In genomic region chr11:71279916-71280645, GRCh38 we compare ENCODE assay signal across 18 cellular contexts. TPM values are rescaled to one million over a fixed set of nuclear protein-coding genes. Genes with fewer than 3 reads are reported as not detected.
DNase-seq lines count a peak whose midpoint lies in the region; ATAC-seq and TF ChIP-seq lines count a peak whose summit lies in the region.
"Had no signal": no experiment of that assay in that cellular context is flagged by ENCODE, and none has a peak within 500 bp of the region (broad histone marks: within the 10 kb centered on the region; RNA-seq: fewer than 3 reads in every experiment).

No MANE protein-coding gene starts in this region.

- peak overlapping the region; percentile 80 for H3K27ac Mint-ChIP-seq in GM23338
- H3K27ac Mint-ChIP-seq: CD8-positive, alpha-beta T cell had no signal

- H3K14ac ChIP-seq in IMR-90 (replicated peaks; ENCODE audit: low read depth, low read length), result no peak overlapping the region

- no TSS peak for BruUV-seq in IMR-90 (replicated peaks; lab: Mats Ljungman, UMichigan)

- no peaks in the 10 kb centered on the region for H3K9me3 ChIP-seq in IMR-90 (ENCODE audit: control insufficient read depth, insufficient read depth, low read length)
- no peaks in the 10 kb centered on the region for H3K9me3 ChIP-seq in sigmoid colon
- H3K9me3 ChIP-seq: BLaER1 treated with 17β-estradiol and CSF1 and Interleukin-3, amounts not matched to agents 10 nM and 100 nM had no signal

- no peak overlapping the region for H3K56ac ChIP-seq in IMR-90 (ENCODE audit: extremely low read depth, insufficient read depth, low read length)

- TF ChIP-seq CTCF in GM23338 (conservative IDR thresholded peaks at IDR 0.05; ENCODE audit: low read depth in 2 of 2), result no peak
- no peak for TF ChIP-seq CTCF in IMR-90 (conservative IDR thresholded peaks at IDR 0.05; ENCODE audit: low read depth, low read length)
- TF ChIP-seq CTCF in sigmoid colon (IDR thresholded peaks at IDR 0.05), result no peak

- dilution Hi-C loops in IMR-90 (cut with HindIII; ENCODE audit: low sequenced_read_pairs, unreplicated experiment), result no loop called here

- peaks cover 4% of the 10 kb centered on the region; the same call in 1 of the 2 replicates for H3K4me1 ChIP-seq in GM23338 (ENCODE audit: insufficient read depth)
- no peaks in the 10 kb centered on the region for H3K4me1 ChIP-seq in IMR-90 (ENCODE audit: control insufficient read depth, insufficient read depth, low read length)
- H3K4me1 ChIP-seq in sigmoid colon, result no peaks in the 10 kb centered on the region
- H3K4me1 ChIP-seq: BLaER1 treated with 17β-estradiol and CSF1 and Interleukin-3, amounts not matched to agents 10 nM and 100 nM had no signal

- H3K79me1 ChIP-seq in IMR-90 (ENCODE audit: low read depth in 1 of 2, low read length in 2 of 2), result no peaks in the 10 kb centered on the region

- no peak overlapping the region for H4K8ac ChIP-seq in IMR-90 (ENCODE audit: low read depth in 2 of 2, low read length in 2 of 2)

- H3K4me2 ChIP-seq in GM23338 (peak overlapping the region; percentile 16; the same call in 1 of the 2 replicates), IMR-90 (ENCODE audit: low read depth, low read length) (no peak overlapping the region)
- H3K4me2 ChIP-seq: BLaER1 treated with 17β-estradiol and CSF1 and Interleukin-3, amounts not matched to agents 10 nM and 100 nM had no signal

- H3K9ac ChIP-seq in IMR-90 (ENCODE audit: low read depth, low read length), result no peak overlapping the region
- H3K9ac ChIP-seq: BLaER1 treated with 17β-estradiol and CSF1 and Interleukin-3, amounts not matched to agents 10 nM and 100 nM had no signal

- H4K91ac ChIP-seq in IMR-90 (ENCODE audit: insufficient read depth, low read depth, low read length), result no peak overlapping the region

- intact Hi-C loops in IMR-90 (cut with micrococcal nuclease), result no loop called here
- intact Hi-C loops in sigmoid colon (cut with DNase I), result no loop called here

- no peak overlapping the region for H3K4me3 Mint-ChIP-seq in GM23338
- H3K4me3 Mint-ChIP-seq: CD8-positive, alpha-beta T cell had no signal

- no peak overlapping the region for H3K27ac ChIP-seq in GM23338 (ENCODE audit: low read depth)
- no peak overlapping the region for H3K27ac ChIP-seq in IMR-90 (ENCODE audit: insufficient read depth, low read length)
- no peak overlapping the region for H3K27ac ChIP-seq in sigmoid colon
- H3K27ac ChIP-seq: BLaER1 treated with 17β-estradiol and CSF1 and Interleukin-3, amounts not matched to agents 10 nM and 100 nM had no signal

- no peak overlapping the region for H2BK20ac ChIP-seq in IMR-90 (ENCODE audit: low read depth, low read length)

- H3K18ac ChIP-seq in IMR-90 (ENCODE audit: low read depth, low read length), result no peak overlapping the region

- H3K4me3 ChIP-seq in GM23338, result no peak overlapping the region
- H3K4me3 ChIP-seq in IMR-90 (ENCODE audit: insufficient read depth, low read depth, low read length), result no peak overlapping the region
- no peak overlapping the region for H3K4me3 ChIP-seq in sigmoid colon
- H3K4me3 ChIP-seq: BLaER1 treated with 17β-estradiol and CSF1 and Interleukin-3, amounts not matched to agents 10 nM and 100 nM had no signal

- H3K4me1 Mint-ChIP-seq in GM23338, result peaks cover 16% of the 10 kb centered on the region

- CTCF ChIA-PET in IMR-90 (lab: Yijun Ruan, JAX), result no interaction called here

- DNase-seq in GM23338 (ENCODE audit: low spot score) (peak; percentile 73), IMR-90 (no peak), islet precursor cell (peak; percentile 62), sigmoid colon (peak; percentile 40), inferior parietal cortex (ENCODE audit: extremely low spot score) (no peak)
- DNase-seq in effector CD8-positive, alpha-beta T cell (lab: John Stamatoyannopoulos, UW), result no peak
- DNase-seq: GOT3, KBM-7, MV-4-11, NCI-H187, NCI-H226, NCI-H524, PC-3, RPMI8226, SHP77 treated with DMSO at 0.1 percent for 48 hours had no signal

- no peak for TF ChIP-seq EP300 in sigmoid colon (IDR thresholded peaks at IDR 0.05)

- ATAC-seq in GM23338 (peak; percentile 80), IMR-90 (ENCODE audit: low read depth) (no peak), GM21381 (IDR thresholded peaks at IDR 0.05; ENCODE audit: unreplicated experiment) (no peak)
- ATAC-seq: CD8-positive, alpha-beta T cell; PC-3 had no signal

- H3K9me3 Mint-ChIP-seq in GM23338, result peaks cover 4% of the 10 kb centered on the region; the same call in 1 of the 3 replicates
- H3K9me3 Mint-ChIP-seq: CD8-positive, alpha-beta T cell had no signal

- TF ChIP-seq RAD21 in IMR-90 (IDR thresholded peaks at IDR 0.05; ENCODE audit: low read length), result no peak

- no peaks in the 10 kb centered on the region for H3K79me2 ChIP-seq in GM23338 (replicated peaks; ENCODE audit: insufficient read depth)

- TF ChIP-seq POLR2A in IMR-90 (IDR thresholded peaks at IDR 0.05; ENCODE audit: low read depth, low read length) (no peak), sigmoid colon (IDR thresholded peaks at IDR 0.05) (no peak)

- H2BK5ac ChIP-seq in IMR-90 (ENCODE audit: low read depth, low read length, poor library complexity, severe bottlenecking), result no peak overlapping the region

- H3K36me3 Mint-ChIP-seq in GM23338 (ENCODE audit: low read depth), result no peaks in the 10 kb centered on the region
- H3K36me3 Mint-ChIP-seq: CD8-positive, alpha-beta T cell had no signal

- H3K23ac ChIP-seq in IMR-90 (ENCODE audit: low read depth, low read length), result no peak overlapping the region

- no peak overlapping the region for H4K5ac ChIP-seq in IMR-90 (ENCODE audit: low read depth, low read length)

- peaks cover 7% of the 10 kb centered on the region for H3K27me3 Mint-ChIP-seq in GM23338 (ENCODE audit: insufficient read depth, low read depth, poor library complexity)

- in situ Hi-C loops in IMR-90 (cut with MboI; ENCODE audit: low sequenced_read_pairs), result no loop called here

- no peak overlapping the region for H2BK15ac ChIP-seq in IMR-90 (ENCODE audit: low read depth, low read length)

- H2AK9ac ChIP-seq in IMR-90 (replicated peaks; ENCODE audit: low read depth, low read length, poor library complexity), result peak overlapping the region; percentile 45

- H3K36me3 ChIP-seq in GM23338 (ENCODE audit: insufficient read depth) (no peaks in the 10 kb centered on the region), IMR-90 (ENCODE audit: control insufficient read depth, insufficient read depth, low read length) (no peaks in the 10 kb centered on the region), sigmoid colon (no peaks in the 10 kb centered on the region)
- H3K36me3 ChIP-seq: BLaER1 treated with 17β-estradiol and CSF1 and Interleukin-3, amounts not matched to agents 10 nM and 100 nM had no signal

- no peaks in the 10 kb centered on the region for H3K27me3 ChIP-seq in GM23338 (ENCODE audit: insufficient read depth)
- peaks cover 13% of the 10 kb centered on the region for H3K27me3 ChIP-seq in IMR-90 (ENCODE audit: control insufficient read depth, insufficient read depth, low read length)
- peaks cover 0 to 7% (median 0%) of the 10 kb centered on the region in 3 donors for H3K27me3 ChIP-seq in sigmoid colon
- H3K27me3 ChIP-seq: BLaER1 treated with 17β-estradiol and CSF1 and Interleukin-3, amounts not matched to agents 10 nM and 100 nM had no signal

- H3K4ac ChIP-seq in IMR-90 (ENCODE audit: low read depth, low read length), result no peak overlapping the region

- H4K20me1 ChIP-seq in GM23338 (replicated peaks; ENCODE audit: insufficient read depth), result no peaks in the 10 kb centered on the region
- no peaks in the 10 kb centered on the region for H4K20me1 ChIP-seq in IMR-90 (ENCODE audit: insufficient read depth, low read length)
- H4K20me1 ChIP-seq: BLaER1 treated with 17β-estradiol and CSF1 and Interleukin-3, amounts not matched to agents 10 nM and 100 nM had no signal

- WGBS in IMR-90 (ENCODE audit: extremely low coverage in 2 of 2, insufficient read length in 1 of 2), 2 experiments, result 75% methylated on average over 5 of the region's 14 CpGs; no CpG with 5 or more reads in 1 of the 2 experiments
- WGBS in sigmoid colon, 2 donors, result 78 to 91% methylated on average over 14 of the region's 14 CpGs

- H2AK5ac ChIP-seq in IMR-90 (ENCODE audit: low read depth, low read length), result no peak overlapping the region

- no peaks in the 10 kb centered on the region for H3F3A ChIP-seq in GM23338 (replicated peaks; ENCODE audit: low read depth)

- H2AFZ ChIP-seq in GM23338 (peak overlapping the region; percentile 77), IMR-90 (replicated peaks; ENCODE audit: low read length, poor library complexity) (no peak overlapping the region)

- H2BK120ac ChIP-seq in IMR-90 (ENCODE audit: low read depth, low read length), result no peak overlapping the region

- POLR2A ChIA-PET in IMR-90 (lab: Charles Lee; ENCODE audit: unreplicated experiment), result interaction anchor here (0.6 kb wide), 1 partner anchor 346 kb away, joined by 12 read pairs; no protein-coding TSS in a partner anchor

- no peaks in the 10 kb centered on the region for H3K9me1 ChIP-seq in IMR-90 (ENCODE audit: insufficient read depth, low read length)

- H3K9me2 ChIP-seq in GM23338 (ENCODE audit: insufficient read depth), result no peaks in the 10 kb centered on the region

TF ChIP-seq in GM23338, 12 proteins besides CTCF, POLR2A, EP300 and RAD21 (continues in another document):
- TF ChIP-seq EZH2phosphoT487 (IDR thresholded peaks at IDR 0.05; ENCODE audit: unreplicated experiment) (no peak), EZH2 (IDR thresholded peaks at IDR 0.05; ENCODE audit: low read depth, unreplicated experiment) (no peak)

TF ChIP-seq in IMR-90, 13 proteins besides CTCF, POLR2A, EP300 and RAD21 (continues in another document):
- TF ChIP-seq MXI1 (IDR thresholded peaks at IDR 0.05; ENCODE audit: borderline replicate concordance, low read depth, low read length) (no peak), RFX5 (IDR thresholded peaks at IDR 0.05; ENCODE audit: low read depth, low read length) (no peak), CHD1 (IDR thresholded peaks at IDR 0.05; ENCODE audit: low read depth, low read length) (no peak), NFE2L2 (IDR thresholded peaks at IDR 0.05; ENCODE audit: low read depth, low read length) (no peak), BHLHE40 (IDR thresholded peaks at IDR 0.05; ENCODE audit: low read depth, low read length) (no peak), SMC3 (IDR thresholded peaks at IDR 0.05; ENCODE audit: low read depth, low read length) (no peak), MAZ (IDR thresholded peaks at IDR 0.05; ENCODE audit: borderline replicate concordance, low read depth, low read length) (no peak), RCOR1 (IDR thresholded peaks at IDR 0.05; ENCODE audit: insufficient replicate concordance, low read length) (no peak)

RNA-seq across cellular contexts. Expression of gene SHANK2, which starts 27.7 kb away (rescaled TPM):
- total RNA-seq in GM23338 (2014; rRNA removed; shearing (Covaris generic)), result 73.1 and 81.4 TPM in 2 replicates
- 16.7 and 22.0 TPM in 2 replicates for polyA plus RNA-seq in GM23338 (2016; fragmentation: Nextera tagmentation; extraction: Ambion mirVana)
- total RNA-seq in IMR-90 (2012; rRNA removed), result 0.83 and 1.6 TPM in 2 replicates
- polyA plus RNA-seq in IMR-90 (2012; rRNA removed), result 2.2 and 2.8 TPM in 2 replicates
- polyA plus RNA-seq in IMR-90 (2012; cell fraction: cytosol; rRNA removed), result 0.53 and 1.1 TPM in 2 replicates
- 7.0 and 7.7 TPM in 2 replicates for polyA plus RNA-seq in IMR-90 (2012; cell fraction: nucleus; rRNA removed; ENCODE audit: low replicate concordance)
- 10 to 100 TPM in 3 of 4 donors, 1 to 10 TPM in 1; 8.0 to 43.8 (median 16.8) TPM for total RNA-seq in sigmoid colon
- 1 to 10 TPM; 3.5 to 4.4 (median 3.6) TPM for polyA plus RNA-seq in sigmoid colon
- total RNA-seq: CD8-positive, alpha-beta T cell had no signal

Comparison
In these comparisons a context has a peak if more than half of its experiments do, and no peak if none do; other contexts are left out.
1. DNase-seq: peak in GM23338 (single experiment), islet precursor cell (single experiment) and sigmoid colon (single experiment); none in IMR-90 (single experiment), inferior parietal cortex (single experiment) and effector CD8-positive, alpha-beta T cell (single experiment).